ENCODE assay signal across 8 cellular contexts in genomic region chr2:157443795-157444642, GRCh38. TPM values are rescaled to one million over a fixed set of nuclear protein-coding genes. Genes with fewer than 3 reads are reported as not detected.
DNase-seq lines count a peak whose midpoint lies in the region; ATAC-seq and FAIRE-seq lines count a peak whose summit lies in the region.

CYTIP (minus strand) TSS chr2:157444089; CDS start chr2:157444020, 69 bp downstream.

- ATAC-seq in HG03439 (IDR thresholded peaks at IDR 0.05; ENCODE audit: unreplicated experiment) (peak; percentile 45), Right ventricle myocardium superior (ENCODE audit: poor library complexity) (peak; percentile 29)

- DNase-seq in stimulated activated CD4-positive, alpha-beta T cell treated with anti-CD3 and anti-CD28 coated beads, Interleukin-12 subunit alpha, Interleukin-12 subunit beta, amount 100 ng/mL, for 4 hours: peak; percentile 43
- DNase-seq in stimulated activated CD4-positive, alpha-beta T cell treated with anti-CD3 and anti-CD28 coated beads, Interleukin-2, amount 100 ng/mL, for 48 hours: no peak
- peak; percentile 24 to 28 (median 26) for DNase-seq in activated CD4-positive, CD25-positive, alpha-beta regulatory T cell (lab: John Stamatoyannopoulos, UW)
- no peak for DNase-seq in Right ventricle myocardium superior
- peak; percentile 50 to 62 for DNase-seq in stimulated activated CD4-positive, alpha-beta T cell treated with anti-CD3 and anti-CD28 coated beads, Interleukin-2, amount 100 ng/mL, for 24 hours
- no peak for DNase-seq in urothelium cell line (ENCODE audit: low spot score)
- no peak for DNase-seq in LoVo (ENCODE audit: low spot score)

- intact Hi-C loops in Right ventricle myocardium superior (cut with DNase I): no loop called here

- FAIRE-seq in urothelium cell line (lab: Jason Lieb, UNC): no peak

RNA-seq across cellular contexts. Expression of gene CYTIP, which starts in this region (rescaled TPM):
- total RNA-seq in Right ventricle myocardium superior: 1.1 TPM

Comparison
In these comparisons a context has a peak if more than half of its experiments do, and no peak if none do; other contexts are left out.
1. DNase-seq: peak in stimulated activated CD4-positive, alpha-beta T cell treated with anti-CD3 and anti-CD28 coated beads, Interleukin-12 subunit alpha, Interleukin-12 subunit beta, amount 100 ng/mL, for 4 hours (single experiment), activated CD4-positive, CD25-positive, alpha-beta regulatory T cell (4 of 4) and stimulated activated CD4-positive, alpha-beta T cell treated with anti-CD3 and anti-CD28 coated beads, Interleukin-2, amount 100 ng/mL, for 24 hours (2 of 2); none in stimulated activated CD4-positive, alpha-beta T cell treated with anti-CD3 and anti-CD28 coated beads, Interleukin-2, amount 100 ng/mL, for 48 hours (0 of 2), Right ventricle myocardium superior (single experiment), urothelium cell line (single experiment) and LoVo (single experiment).